In genomic region chr1:190738321-190738720, GRCh38 we compare ENCODE assay signal across 15 cellular contexts.
"Had no signal": no experiment of that assay in that cellular context is flagged by ENCODE, and none has a peak within 500 bp of the region (broad histone marks: within the 10 kb centered on the region; RNA-seq: fewer than 3 reads in every experiment).

No MANE protein-coding gene starts in this region.

- H3K4me1 Mint-ChIP-seq: activated T-helper 17 cell treated with anti-CD3 and anti-CD28 coated beads, Interleukin-2, amount 50 U/mL, for 72 hours; endodermal cell had no signal

- H3K9me3 Mint-ChIP-seq: activated naive CD4-positive, alpha-beta T cell treated with anti-CD3 and anti-CD28 coated beads for 36 hours; activated T-helper 17 cell treated with anti-CD3 and anti-CD28 coated beads, Interleukin-2, amount 50 U/mL, for 72 hours; endodermal cell had no signal

- H3K4me3 Mint-ChIP-seq: activated naive CD4-positive, alpha-beta T cell treated with anti-CD3 and anti-CD28 coated beads for 36 hours; activated T-helper 17 cell treated with anti-CD3 and anti-CD28 coated beads, Interleukin-2, amount 50 U/mL, for 72 hours; brain; endodermal cell had no signal

- H3K27me3 ChIP-seq: heart right ventricle, thyroid gland, vagina had no signal

- ATAC-seq: activated T-helper 17 cell treated with anti-CD3 and anti-CD28 coated beads, Interleukin-2, amount 50 U/mL, for 72 hours; esophagus mucosa; heart right ventricle; left ventricle myocardium superior had no signal

- H3K4me1 ChIP-seq: heart right ventricle, thyroid gland, vagina had no signal

- H3K27me3 Mint-ChIP-seq: activated T-helper 17 cell treated with anti-CD3 and anti-CD28 coated beads, Interleukin-2, amount 50 U/mL, for 72 hours; brain had no signal

- H3K4me3 ChIP-seq: heart right ventricle, thyroid gland, vagina had no signal

- DNase-seq: activated CD4-positive, alpha-beta T cell treated with anti-CD3 and anti-CD28 coated beads, Interleukin-2, amount 50 U/mL, for 1 hour; activated naive CD4-positive, alpha-beta T cell treated with anti-CD3 and anti-CD28 coated beads for 36 hours; activated T-cell treated with anti-CD3 and anti-CD28 coated beads for 4 hours; cerebellar nuclear complex; endodermal cell; heart right ventricle; islet precursor cell; left ventricle myocardium superior; mesendoderm; small intestine; thyroid gland had no signal

- H3K27ac Mint-ChIP-seq: activated naive CD4-positive, alpha-beta T cell treated with anti-CD3 and anti-CD28 coated beads for 36 hours; activated T-helper 17 cell treated with anti-CD3 and anti-CD28 coated beads, Interleukin-2, amount 50 U/mL, for 72 hours; brain; endodermal cell had no signal

- H3K36me3 ChIP-seq: heart right ventricle, thyroid gland, vagina had no signal

- H3K27ac ChIP-seq: heart right ventricle, thyroid gland, vagina had no signal

- H3K36me3 Mint-ChIP-seq: brain had no signal

- H3K9me3 ChIP-seq: thyroid gland, vagina had no signal
